Comparison of ENCODE assay signal across 14 cellular contexts in genomic region chr9:121945849-121946248, GRCh38.
DNase-seq lines count a peak whose midpoint lies in the region; ATAC-seq and TF ChIP-seq lines count a peak whose summit lies in the region.
"Had no signal": no experiment of that assay in that cellular context is flagged by ENCODE, and none has a peak within 500 bp of the region (broad histone marks: within the 10 kb centered on the region; RNA-seq: fewer than 3 reads in every experiment).

No MANE protein-coding gene starts in this region.

- H3K79me2 ChIP-seq in ACC112 (ENCODE audit: control insufficient read depth, insufficient read depth, low read length, unreplicated experiment) = no peaks in the 10 kb centered on the region

- H3K27me3 ChIP-seq in ACC112 (ENCODE audit: insufficient read depth, low read length) (no peaks in the 10 kb centered on the region), adipocyte (replicated peaks; ENCODE audit: control insufficient read depth, insufficient read depth, low read length) (no peaks in the 10 kb centered on the region), esophagus squamous epithelium (no peaks in the 10 kb centered on the region)

- TF ChIP-seq CTCF in fibroblast of the aortic adventitia (IDR thresholded peaks at IDR 0.05; ENCODE audit: insufficient read depth, low read length) = no peak
- TF ChIP-seq CTCF in esophagus squamous epithelium (IDR thresholded peaks at IDR 0.05) = no peak

- H3K4me3 ChIP-seq in ACC112 (ENCODE audit: low read depth, low read length) (no peak overlapping the region; the same call in 1 of the 2 replicates), adipocyte (ENCODE audit: low read length) (no peak overlapping the region), fibroblast of the aortic adventitia (ENCODE audit: low read depth, low read length) (no peak overlapping the region), esophagus squamous epithelium (no peak overlapping the region)

- H3K36me3 ChIP-seq in ACC112 (ENCODE audit: insufficient read depth, low read length) (no peaks in the 10 kb centered on the region), adipocyte (ENCODE audit: control insufficient read depth, insufficient read depth, low read length, severe bottlenecking) (no peaks in the 10 kb centered on the region), esophagus squamous epithelium (no peaks in the 10 kb centered on the region)

- H3K4me1 ChIP-seq in ACC112 (ENCODE audit: control insufficient read depth, insufficient read depth, low read length, unreplicated experiment) (peaks cover 30% of the 10 kb centered on the region), adipocyte (ENCODE audit: control insufficient read depth, insufficient read depth, low read length) (no peaks in the 10 kb centered on the region), esophagus squamous epithelium (no peaks in the 10 kb centered on the region)

- WGBS in esophagus squamous epithelium, 2 donors = 54 to 86% methylated on average over 4 of the region's 4 CpGs

- peak; percentile 57 for DNase-seq in HS-5 (ENCODE audit: low read depth)
- DNase-seq in adipocyte (ENCODE audit: low read depth) = peak; percentile 43
- DNase-seq in fibroblast of the aortic adventitia (ENCODE audit: low read depth) = peak; percentile 16
- no peak for DNase-seq in stimulated activated CD4-positive, alpha-beta T cell treated with anti-CD3 and anti-CD28 coated beads, Interleukin-4, amount 100 ng/mL, for 4 hours
- no peak for DNase-seq in NCI-H2171 (lab: John Stamatoyannopoulos, UW)
- no peak for DNase-seq in esophagus squamous epithelium (lab: John Stamatoyannopoulos, UW)
- DNase-seq: activated CD4-positive, alpha-beta memory T cell treated with anti-CD3 and anti-CD28 coated beads, Interleukin-2, amount 10 ng/mL, durations not matched to agents 7 days and 5 days; activated effector memory CD4-positive, alpha-beta T cell treated with Interleukin-2 at 50 U/mL for 16 hours; central memory CD4-positive, alpha-beta T cell; erythroblast; NCI-H1436 treated with DMSO at 0.1 percent for 48 hours; NCI-H524 had no signal

- H3K27ac ChIP-seq in ACC112 (ENCODE audit: low read depth, low read length) (peak overlapping the region; percentile 86), esophagus squamous epithelium (no peak overlapping the region)

- H3K9ac ChIP-seq in adipocyte (ENCODE audit: low read length) = no peak overlapping the region

- H2AFZ ChIP-seq in ACC112 (ENCODE audit: low read length, unreplicated experiment) = no peak overlapping the region

- ATAC-seq in HG03442 (IDR thresholded peaks at IDR 0.05; ENCODE audit: unreplicated experiment) = no peak

- H3K9me3 ChIP-seq in adipocyte (ENCODE audit: control insufficient read depth, low read length) (no peaks in the 10 kb centered on the region), esophagus squamous epithelium (no peaks in the 10 kb centered on the region)

- TF ChIP-seq POLR2A in esophagus squamous epithelium (IDR thresholded peaks at IDR 0.05) = no peak

- intact Hi-C loops in esophagus squamous epithelium (cut with DNase I) = no loop called here

Comparison
In these comparisons a context has a peak if more than half of its experiments do, and no peak if none do; other contexts are left out.
1. DNase-seq: peak in HS-5 (single experiment), adipocyte (single experiment) and fibroblast of the aortic adventitia (single experiment); none in stimulated activated CD4-positive, alpha-beta T cell treated with anti-CD3 and anti-CD28 coated beads, Interleukin-4, amount 100 ng/mL, for 4 hours (0 of 2), NCI-H2171 (single experiment) and esophagus squamous epithelium (single experiment).